Comparison of ENCODE assay signal across 1 cellular context in the genomic region with DNA sequence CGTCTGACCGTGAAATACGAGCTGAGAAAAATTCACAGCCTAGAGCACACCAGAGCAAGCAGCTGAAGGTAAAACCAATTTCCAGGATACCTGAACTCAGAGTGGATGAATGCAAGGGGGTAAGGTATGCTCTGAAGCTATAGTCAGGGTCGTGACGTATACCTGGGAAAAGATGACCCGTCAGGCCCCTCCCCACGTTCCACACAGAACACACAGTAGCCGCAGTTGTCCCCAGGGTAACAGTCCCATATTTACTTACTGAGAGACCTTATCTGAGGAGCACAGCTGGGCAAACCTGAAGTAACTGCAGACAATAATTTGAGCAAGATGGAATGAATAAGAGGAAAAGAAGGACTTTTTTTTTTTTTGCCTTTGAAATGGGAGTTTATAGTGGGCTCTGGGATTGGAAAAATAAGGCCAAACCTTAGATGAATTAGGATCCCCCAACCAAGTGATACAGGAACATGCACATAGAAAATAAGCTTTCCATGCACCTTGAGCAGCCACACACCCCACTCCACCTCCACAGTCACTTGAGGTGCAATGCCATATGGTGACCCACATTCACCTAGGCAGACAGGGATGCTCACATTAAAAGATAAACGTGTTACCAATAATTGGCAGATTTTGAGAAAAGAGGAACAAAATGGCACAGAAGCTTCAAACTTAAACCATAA.
A peak's percentile ranks its signal among the peaks of the same experiment; 100 is the strongest.
TF ChIP-seq lines count a peak whose summit lies in the region.

No MANE protein-coding gene starts in this region.

TF ChIP-seq in K562, 482 proteins besides CTCF, POLR2A, EP300 and RAD21 (continued from another document and continues in another):
- TF ChIP-seq, protein P1, sequence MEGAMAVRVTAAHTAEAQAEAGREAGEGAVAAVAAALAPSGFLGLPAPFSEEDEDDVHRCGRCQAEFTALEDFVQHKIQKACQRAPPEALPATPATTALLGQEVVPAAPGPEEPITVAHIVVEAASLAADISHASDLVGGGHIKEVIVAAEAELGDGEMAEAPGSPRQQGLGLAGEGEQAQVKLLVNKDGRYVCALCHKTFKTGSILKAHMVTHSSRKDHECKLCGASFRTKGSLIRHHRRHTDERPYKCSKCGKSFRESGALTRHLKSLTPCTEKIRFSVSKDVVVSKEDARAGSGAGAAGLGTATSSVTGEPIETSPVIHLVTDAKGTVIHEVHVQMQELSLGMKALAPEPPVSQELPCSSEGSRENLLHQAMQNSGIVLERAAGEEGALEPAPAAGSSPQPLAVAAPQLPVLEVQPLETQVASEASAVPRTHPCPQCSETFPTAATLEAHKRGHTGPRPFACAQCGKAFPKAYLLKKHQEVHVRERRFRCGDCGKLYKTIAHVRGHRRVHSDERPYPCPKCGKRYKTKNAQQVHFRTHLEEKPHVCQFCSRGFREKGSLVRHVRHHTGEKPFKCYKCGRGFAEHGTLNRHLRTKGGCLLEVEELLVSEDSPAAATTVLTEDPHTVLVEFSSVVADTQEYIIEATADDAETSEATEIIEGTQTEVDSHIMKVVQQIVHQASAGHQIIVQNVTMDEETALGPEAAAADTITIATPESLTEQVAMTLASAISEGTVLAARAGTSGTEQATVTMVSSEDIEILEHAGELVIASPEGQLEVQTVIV (CRISPR knock-in tag; IDR thresholded peaks at IDR 0.05; ENCODE audit: borderline replicate concordance) = no peak
- TF ChIP-seq CBFA2T3 (IDR thresholded peaks at IDR 0.05) = peak; percentile 89
- peak; percentile 84 for TF ChIP-seq CREM (IDR thresholded peaks at IDR 0.05; ENCODE audit: low read depth)
- no peak for TF ChIP-seq IFI16 (CRISPR knock-in tag; IDR thresholded peaks at IDR 0.05)
- TF ChIP-seq HDAC1 (IDR thresholded peaks at IDR 0.05) = 0 out of 4 replicates have a peak, but pooled peaks of 1 of the 2 experiments have one; percentile 41
- no peak for TF ChIP-seq POLR2G (IDR thresholded peaks at IDR 0.05; ENCODE audit: low read depth, low read length)
- TF ChIP-seq, protein P2, sequence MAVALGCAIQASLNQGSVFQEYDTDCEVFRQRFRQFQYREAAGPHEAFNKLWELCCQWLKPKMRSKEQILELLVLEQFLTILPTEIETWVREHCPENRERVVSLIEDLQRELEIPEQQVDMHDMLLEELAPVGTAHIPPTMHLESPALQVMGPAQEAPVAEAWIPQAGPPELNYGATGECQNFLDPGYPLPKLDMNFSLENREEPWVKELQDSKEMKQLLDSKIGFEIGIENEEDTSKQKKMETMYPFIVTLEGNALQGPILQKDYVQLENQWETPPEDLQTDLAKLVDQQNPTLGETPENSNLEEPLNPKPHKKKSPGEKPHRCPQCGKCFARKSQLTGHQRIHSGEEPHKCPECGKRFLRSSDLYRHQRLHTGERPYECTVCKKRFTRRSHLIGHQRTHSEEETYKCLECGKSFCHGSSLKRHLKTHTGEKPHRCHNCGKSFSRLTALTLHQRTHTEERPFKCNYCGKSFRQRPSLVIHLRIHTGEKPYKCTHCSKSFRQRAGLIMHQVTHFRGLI (CRISPR knock-in tag; IDR thresholded peaks at IDR 0.05) = no peak
- no peak for TF ChIP-seq ZNF124 (CRISPR knock-in tag; IDR thresholded peaks at IDR 0.05)
- TF ChIP-seq ZNF830 (CRISPR knock-in tag; IDR thresholded peaks at IDR 0.05) = no peak
- no peak for TF ChIP-seq MAFF (IDR thresholded peaks at IDR 0.05; ENCODE audit: low read length)
- TF ChIP-seq SRSF1 (IDR thresholded peaks at IDR 0.05; ENCODE audit: low read depth, low read length) = no peak
- TF ChIP-seq SAFB2 (IDR thresholded peaks at IDR 0.05; ENCODE audit: borderline replicate concordance, low read depth, low read length, severe bottlenecking) = no peak
- TF ChIP-seq, protein P3, sequence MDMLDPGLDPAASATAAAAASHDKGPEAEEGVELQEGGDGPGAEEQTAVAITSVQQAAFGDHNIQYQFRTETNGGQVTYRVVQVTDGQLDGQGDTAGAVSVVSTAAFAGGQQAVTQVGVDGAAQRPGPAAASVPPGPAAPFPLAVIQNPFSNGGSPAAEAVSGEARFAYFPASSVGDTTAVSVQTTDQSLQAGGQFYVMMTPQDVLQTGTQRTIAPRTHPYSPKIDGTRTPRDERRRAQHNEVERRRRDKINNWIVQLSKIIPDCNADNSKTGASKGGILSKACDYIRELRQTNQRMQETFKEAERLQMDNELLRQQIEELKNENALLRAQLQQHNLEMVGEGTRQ (CRISPR knock-in tag; IDR thresholded peaks at IDR 0.05) = no peak
- TF ChIP-seq MAFG (tag; conservative IDR thresholded peaks at IDR 0.05) = no peak
- TF ChIP-seq ZNF197 (CRISPR knock-in tag; IDR thresholded peaks at IDR 0.05; ENCODE audit: low read depth) = no peak
- TF ChIP-seq KLF6 (CRISPR knock-in tag; IDR thresholded peaks at IDR 0.05; ENCODE audit: borderline replicate concordance) = no peak
- peak; percentile 48 for TF ChIP-seq CEBPB (tag; IDR thresholded peaks at IDR 0.05)
- TF ChIP-seq, protein P4, sequence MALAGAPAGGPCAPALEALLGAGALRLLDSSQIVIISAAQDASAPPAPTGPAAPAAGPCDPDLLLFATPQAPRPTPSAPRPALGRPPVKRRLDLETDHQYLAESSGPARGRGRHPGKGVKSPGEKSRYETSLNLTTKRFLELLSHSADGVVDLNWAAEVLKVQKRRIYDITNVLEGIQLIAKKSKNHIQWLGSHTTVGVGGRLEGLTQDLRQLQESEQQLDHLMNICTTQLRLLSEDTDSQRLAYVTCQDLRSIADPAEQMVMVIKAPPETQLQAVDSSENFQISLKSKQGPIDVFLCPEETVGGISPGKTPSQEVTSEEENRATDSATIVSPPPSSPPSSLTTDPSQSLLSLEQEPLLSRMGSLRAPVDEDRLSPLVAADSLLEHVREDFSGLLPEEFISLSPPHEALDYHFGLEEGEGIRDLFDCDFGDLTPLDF (CRISPR knock-in tag; IDR thresholded peaks at IDR 0.05) = no peak
- no peak for TF ChIP-seq PRPF4 (IDR thresholded peaks at IDR 0.05; ENCODE audit: insufficient read depth, low read depth, low read length, poor library complexity, severe bottlenecking)
- no peak for TF ChIP-seq ZNF23 (CRISPR knock-in tag; IDR thresholded peaks at IDR 0.05)
- TF ChIP-seq ZNF699 (CRISPR knock-in tag; IDR thresholded peaks at IDR 0.05; ENCODE audit: insufficient replicate concordance) = no peak
- TF ChIP-seq, protein P5, sequence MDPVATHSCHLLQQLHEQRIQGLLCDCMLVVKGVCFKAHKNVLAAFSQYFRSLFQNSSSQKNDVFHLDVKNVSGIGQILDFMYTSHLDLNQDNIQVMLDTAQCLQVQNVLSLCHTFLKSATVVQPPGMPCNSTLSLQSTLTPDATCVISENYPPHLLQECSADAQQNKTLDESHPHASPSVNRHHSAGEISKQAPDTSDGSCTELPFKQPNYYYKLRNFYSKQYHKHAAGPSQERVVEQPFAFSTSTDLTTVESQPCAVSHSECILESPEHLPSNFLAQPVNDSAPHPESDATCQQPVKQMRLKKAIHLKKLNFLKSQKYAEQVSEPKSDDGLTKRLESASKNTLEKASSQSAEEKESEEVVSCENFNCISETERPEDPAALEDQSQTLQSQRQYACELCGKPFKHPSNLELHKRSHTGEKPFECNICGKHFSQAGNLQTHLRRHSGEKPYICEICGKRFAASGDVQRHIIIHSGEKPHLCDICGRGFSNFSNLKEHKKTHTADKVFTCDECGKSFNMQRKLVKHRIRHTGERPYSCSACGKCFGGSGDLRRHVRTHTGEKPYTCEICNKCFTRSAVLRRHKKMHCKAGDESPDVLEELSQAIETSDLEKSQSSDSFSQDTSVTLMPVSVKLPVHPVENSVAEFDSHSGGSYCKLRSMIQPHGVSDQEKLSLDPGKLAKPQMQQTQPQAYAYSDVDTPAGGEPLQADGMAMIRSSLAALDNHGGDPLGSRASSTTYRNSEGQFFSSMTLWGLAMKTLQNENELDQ (CRISPR knock-in tag; IDR thresholded peaks at IDR 0.05; ENCODE audit: borderline replicate concordance) = no peak
- no peak for TF ChIP-seq FOXK1 (CRISPR knock-in tag; IDR thresholded peaks at IDR 0.05; ENCODE audit: borderline replicate concordance)
- TF ChIP-seq SETDB1 (IDR thresholded peaks at IDR 0.05; ENCODE audit: low read length) = no peak
- TF ChIP-seq CBX1 (IDR thresholded peaks at IDR 0.05; ENCODE audit: low read depth) = no peak
- no peak for TF ChIP-seq ZZZ3 (IDR thresholded peaks at IDR 0.05)
- TF ChIP-seq, protein P6, sequence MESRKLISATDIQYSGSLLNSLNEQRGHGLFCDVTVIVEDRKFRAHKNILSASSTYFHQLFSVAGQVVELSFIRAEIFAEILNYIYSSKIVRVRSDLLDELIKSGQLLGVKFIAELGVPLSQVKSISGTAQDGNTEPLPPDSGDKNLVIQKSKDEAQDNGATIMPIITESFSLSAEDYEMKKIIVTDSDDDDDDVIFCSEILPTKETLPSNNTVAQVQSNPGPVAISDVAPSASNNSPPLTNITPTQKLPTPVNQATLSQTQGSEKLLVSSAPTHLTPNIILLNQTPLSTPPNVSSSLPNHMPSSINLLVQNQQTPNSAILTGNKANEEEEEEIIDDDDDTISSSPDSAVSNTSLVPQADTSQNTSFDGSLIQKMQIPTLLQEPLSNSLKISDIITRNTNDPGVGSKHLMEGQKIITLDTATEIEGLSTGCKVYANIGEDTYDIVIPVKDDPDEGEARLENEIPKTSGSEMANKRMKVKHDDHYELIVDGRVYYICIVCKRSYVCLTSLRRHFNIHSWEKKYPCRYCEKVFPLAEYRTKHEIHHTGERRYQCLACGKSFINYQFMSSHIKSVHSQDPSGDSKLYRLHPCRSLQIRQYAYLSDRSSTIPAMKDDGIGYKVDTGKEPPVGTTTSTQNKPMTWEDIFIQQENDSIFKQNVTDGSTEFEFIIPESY (CRISPR knock-in tag; IDR thresholded peaks at IDR 0.05) = no peak
- TF ChIP-seq TCF7L2 (IDR thresholded peaks at IDR 0.05; ENCODE audit: low read depth, low read length) = no peak; the same call in 1 of the 2 replicates
- TF ChIP-seq SNIP1 (IDR thresholded peaks at IDR 0.05; ENCODE audit: low read depth) = no peak
- no peak for TF ChIP-seq KDM1A (IDR thresholded peaks at IDR 0.05)
- TF ChIP-seq RBM14 (IDR thresholded peaks at IDR 0.05; ENCODE audit: borderline replicate concordance, insufficient read depth, low read depth, low read length) = no peak
- TF ChIP-seq, protein P7, sequence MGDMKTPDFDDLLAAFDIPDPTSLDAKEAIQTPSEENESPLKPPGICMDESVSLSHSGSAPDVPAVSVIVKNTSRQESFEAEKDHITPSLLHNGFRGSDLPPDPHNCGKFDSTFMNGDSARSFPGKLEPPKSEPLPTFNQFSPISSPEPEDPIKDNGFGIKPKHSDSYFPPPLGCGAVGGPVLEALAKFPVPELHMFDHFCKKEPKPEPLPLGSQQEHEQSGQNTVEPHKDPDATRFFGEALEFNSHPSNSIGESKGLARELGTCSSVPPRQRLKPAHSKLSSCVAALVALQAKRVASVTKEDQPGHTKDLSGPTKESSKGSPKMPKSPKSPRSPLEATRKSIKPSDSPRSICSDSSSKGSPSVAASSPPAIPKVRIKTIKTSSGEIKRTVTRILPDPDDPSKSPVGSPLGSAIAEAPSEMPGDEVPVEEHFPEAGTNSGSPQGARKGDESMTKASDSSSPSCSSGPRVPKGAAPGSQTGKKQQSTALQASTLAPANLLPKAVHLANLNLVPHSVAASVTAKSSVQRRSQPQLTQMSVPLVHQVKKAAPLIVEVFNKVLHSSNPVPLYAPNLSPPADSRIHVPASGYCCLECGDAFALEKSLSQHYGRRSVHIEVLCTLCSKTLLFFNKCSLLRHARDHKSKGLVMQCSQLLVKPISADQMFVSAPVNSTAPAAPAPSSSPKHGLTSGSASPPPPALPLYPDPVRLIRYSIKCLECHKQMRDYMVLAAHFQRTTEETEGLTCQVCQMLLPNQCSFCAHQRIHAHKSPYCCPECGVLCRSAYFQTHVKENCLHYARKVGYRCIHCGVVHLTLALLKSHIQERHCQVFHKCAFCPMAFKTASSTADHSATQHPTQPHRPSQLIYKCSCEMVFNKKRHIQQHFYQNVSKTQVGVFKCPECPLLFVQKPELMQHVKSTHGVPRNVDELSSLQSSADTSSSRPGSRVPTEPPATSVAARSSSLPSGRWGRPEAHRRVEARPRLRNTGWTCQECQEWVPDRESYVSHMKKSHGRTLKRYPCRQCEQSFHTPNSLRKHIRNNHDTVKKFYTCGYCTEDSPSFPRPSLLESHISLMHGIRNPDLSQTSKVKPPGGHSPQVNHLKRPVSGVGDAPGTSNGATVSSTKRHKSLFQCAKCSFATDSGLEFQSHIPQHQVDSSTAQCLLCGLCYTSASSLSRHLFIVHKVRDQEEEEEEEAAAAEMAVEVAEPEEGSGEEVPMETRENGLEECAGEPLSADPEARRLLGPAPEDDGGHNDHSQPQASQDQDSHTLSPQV (IDR thresholded peaks at IDR 0.05) = peak; percentile 74; the same call in 1 of the 2 replicates
- TF ChIP-seq MEF2A (IDR thresholded peaks at IDR 0.05; ENCODE audit: control insufficient read depth, low read depth, low read length) = 0 out of 2 replicates have a peak, but pooled peaks have one; percentile 42
- TF ChIP-seq, protein P8, sequence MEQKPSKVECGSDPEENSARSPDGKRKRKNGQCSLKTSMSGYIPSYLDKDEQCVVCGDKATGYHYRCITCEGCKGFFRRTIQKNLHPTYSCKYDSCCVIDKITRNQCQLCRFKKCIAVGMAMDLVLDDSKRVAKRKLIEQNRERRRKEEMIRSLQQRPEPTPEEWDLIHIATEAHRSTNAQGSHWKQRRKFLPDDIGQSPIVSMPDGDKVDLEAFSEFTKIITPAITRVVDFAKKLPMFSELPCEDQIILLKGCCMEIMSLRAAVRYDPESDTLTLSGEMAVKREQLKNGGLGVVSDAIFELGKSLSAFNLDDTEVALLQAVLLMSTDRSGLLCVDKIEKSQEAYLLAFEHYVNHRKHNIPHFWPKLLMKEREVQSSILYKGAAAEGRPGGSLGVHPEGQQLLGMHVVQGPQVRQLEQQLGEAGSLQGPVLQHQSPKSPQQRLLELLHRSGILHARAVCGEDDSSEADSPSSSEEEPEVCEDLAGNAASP (IDR thresholded peaks at IDR 0.05) = no peak
- TF ChIP-seq CTBP1 (IDR thresholded peaks at IDR 0.05; ENCODE audit: borderline replicate concordance) = peak; percentile 80; the same call in 1 of the 2 replicates
- no peak for TF ChIP-seq PPARD (CRISPR knock-in tag; IDR thresholded peaks at IDR 0.05)
- no peak for TF ChIP-seq XRCC4 (IDR thresholded peaks at IDR 0.05; ENCODE audit: extremely low read depth, insufficient read depth, insufficient read length)
- no peak for TF ChIP-seq RB1 (IDR thresholded peaks at IDR 0.05; ENCODE audit: low read depth)
- TF ChIP-seq KAT8 (IDR thresholded peaks at IDR 0.05; ENCODE audit: low read depth) = no peak
- TF ChIP-seq RBBP5 (IDR thresholded peaks at IDR 0.05; ENCODE audit: borderline replicate concordance, insufficient read depth, low read length, poor library complexity, severe bottlenecking) = peak; percentile 54
- no peak for TF ChIP-seq ZNF76 (CRISPR knock-in tag; IDR thresholded peaks at IDR 0.05; ENCODE audit: borderline replicate concordance)
- no peak for TF ChIP-seq ASH1L (IDR thresholded peaks at IDR 0.05; ENCODE audit: borderline replicate concordance, low read depth, partially characterized antibody)
- TF ChIP-seq, protein P9, sequence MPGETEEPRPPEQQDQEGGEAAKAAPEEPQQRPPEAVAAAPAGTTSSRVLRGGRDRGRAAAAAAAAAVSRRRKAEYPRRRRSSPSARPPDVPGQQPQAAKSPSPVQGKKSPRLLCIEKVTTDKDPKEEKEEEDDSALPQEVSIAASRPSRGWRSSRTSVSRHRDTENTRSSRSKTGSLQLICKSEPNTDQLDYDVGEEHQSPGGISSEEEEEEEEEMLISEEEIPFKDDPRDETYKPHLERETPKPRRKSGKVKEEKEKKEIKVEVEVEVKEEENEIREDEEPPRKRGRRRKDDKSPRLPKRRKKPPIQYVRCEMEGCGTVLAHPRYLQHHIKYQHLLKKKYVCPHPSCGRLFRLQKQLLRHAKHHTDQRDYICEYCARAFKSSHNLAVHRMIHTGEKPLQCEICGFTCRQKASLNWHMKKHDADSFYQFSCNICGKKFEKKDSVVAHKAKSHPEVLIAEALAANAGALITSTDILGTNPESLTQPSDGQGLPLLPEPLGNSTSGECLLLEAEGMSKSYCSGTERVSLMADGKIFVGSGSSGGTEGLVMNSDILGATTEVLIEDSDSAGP (CRISPR knock-in tag; IDR thresholded peaks at IDR 0.05) = no peak
- no peak for TF ChIP-seq CBFB (CRISPR knock-in tag; IDR thresholded peaks at IDR 0.05)
- no peak for TF ChIP-seq ARID2 (IDR thresholded peaks at IDR 0.05)
- peak; percentile 71; the same call in 1 of the 2 replicates for TF ChIP-seq MXI1 (IDR thresholded peaks at IDR 0.05; ENCODE audit: low read depth, low read length)
